Comparison of ENCODE assay signal across 8 cellular contexts in genomic region chr4:27048350-27049100, GRCh38.
DNase-seq lines count a peak whose midpoint lies in the region; ATAC-seq, FAIRE-seq and TF ChIP-seq lines count a peak whose summit lies in the region.

No MANE protein-coding gene starts in this region.

- H3K4me3 ChIP-seq in A673 (ENCODE audit: low read depth, low read length, poor library complexity, severe bottlenecking): peak overlapping the region; percentile 36
- peak overlapping the region in 1 of 4 donors; percentile 37 for H3K4me3 ChIP-seq in adrenal gland
- H3K4me3 ChIP-seq in kidney (ENCODE audit: low read length in 2 of 2): peak overlapping the region; percentile 61 to 65
- peak overlapping the region; percentile 30 for H3K4me3 ChIP-seq in suprapubic skin

- CTCF ChIA-PET in A673 (lab: Charles Lee) (interaction anchor here (0.7 to 1.4 kb wide), 5 partner anchors 13 to 636 kb away, joined by 3 to 4 read pairs (median 3); no protein-coding TSS in a partner anchor), GM10248 (lab: Yijun Ruan, JAX) (interaction anchor here (0.8 to 3.3 kb wide), 12 partner anchors 9 to 645 kb away, joined by 3 to 27 read pairs (median 4); no protein-coding TSS in a partner anchor)

- H3K36me3 ChIP-seq in A673 (ENCODE audit: insufficient read depth, low read length, poor library complexity, severe bottlenecking): no peaks in the 10 kb centered on the region
- H3K36me3 ChIP-seq in adrenal gland (replicated peaks in 1 of 2): no peaks in the 10 kb centered on the region
- no peaks in the 10 kb centered on the region for H3K36me3 ChIP-seq in kidney (ENCODE audit: control insufficient read depth in 1 of 2, insufficient read depth in 2 of 2, low read length in 2 of 2)
- H3K36me3 ChIP-seq in suprapubic skin: no peaks in the 10 kb centered on the region

- peak overlapping the region in 1 of 2 donors; percentile 62 for H3K9ac ChIP-seq in kidney (ENCODE audit: low read length in 2 of 2)

- BruUV-seq in A673 (replicated peaks; lab: Mats Ljungman, UMichigan): no TSS peak

- POLR2A ChIA-PET in A673 (lab: Charles Lee; ENCODE audit: low non-redundant PET): no interaction called here
- POLR2A ChIA-PET in GM10248 (lab: Yijun Ruan, JAX): no interaction called here

- peak; percentile 77 for TF ChIP-seq CTCF in A673 (conservative IDR thresholded peaks at IDR 0.05; ENCODE audit: low read depth, low read length)
- peak; percentile 48 for TF ChIP-seq CTCF in GM10248 (IDR thresholded peaks at IDR 0.05; ENCODE audit: control extremely low read depth, extremely low read depth, low read depth, missing control alignments)
- peak; percentile 68 to 79 (median 72) for TF ChIP-seq CTCF in adrenal gland (IDR thresholded peaks at IDR 0.05)
- peak; percentile 62 for TF ChIP-seq CTCF in kidney (IDR thresholded peaks at IDR 0.05; ENCODE audit: borderline replicate concordance, extremely low read depth, insufficient read depth)
- peak; percentile 61 to 79 for TF ChIP-seq CTCF in suprapubic skin (IDR thresholded peaks at IDR 0.05)

- ATAC-seq in HG03135 (IDR thresholded peaks at IDR 0.05; ENCODE audit: unreplicated experiment): no peak

- no peaks in the 10 kb centered on the region for H3K27me3 ChIP-seq in A673 (replicated peaks; ENCODE audit: insufficient read depth, low read depth, low read length, poor library complexity)
- H3K27me3 ChIP-seq in adrenal gland: no peaks in the 10 kb centered on the region
- H3K27me3 ChIP-seq in suprapubic skin: peaks cover 6% of the 10 kb centered on the region

- peak; percentile 60 for DNase-seq in A673 (ENCODE audit: low spot score)
- DNase-seq in GM10248 (ENCODE audit: extremely low spot score): peak; percentile 47
- DNase-seq in NCI-H146 (lab: John Stamatoyannopoulos, UW): peak; percentile 42
- no peak for DNase-seq in adrenal gland
- DNase-seq in kidney: no peak
- no peak for DNase-seq in suprapubic skin (ENCODE audit: low spot score in 2 of 2)
- no peak for DNase-seq in stimulated activated CD4-positive, alpha-beta T cell treated with anti-CD3 and anti-CD28 coated beads, Interleukin-4, amount 100 ng/mL, for 4 hours

- TF ChIP-seq POLR2A in adrenal gland (IDR thresholded peaks at IDR 0.05) (no peak), suprapubic skin (IDR thresholded peaks at IDR 0.05) (no peak)

- H3K4me1 ChIP-seq in A673 (ENCODE audit: insufficient read depth, low read length, poor library complexity, severe bottlenecking) (no peaks in the 10 kb centered on the region), adrenal gland (replicated peaks in 1 of 2) (no peaks in the 10 kb centered on the region), kidney (ENCODE audit: control insufficient read depth in 1 of 2, insufficient read depth in 1 of 2, low read depth in 1 of 2, low read length in 2 of 2) (peaks cover 3 to 5% of the 10 kb centered on the region in 2 donors), suprapubic skin (peaks cover 6% of the 10 kb centered on the region)

- H3K27ac ChIP-seq in A673 (ENCODE audit: low read depth, low read length, poor library complexity, severe bottlenecking) (no peak overlapping the region), adrenal gland (no peak overlapping the region), kidney (ENCODE audit: low read depth in 2 of 2, low read length in 2 of 2) (no peak overlapping the region), suprapubic skin (no peak overlapping the region)

- H3K9me3 ChIP-seq in A673 (ENCODE audit: low read depth, low read length, poor library complexity, severe bottlenecking): no peaks in the 10 kb centered on the region
- no peaks in the 10 kb centered on the region for H3K9me3 ChIP-seq in adrenal gland (replicated peaks in 1 of 3)
- no peaks in the 10 kb centered on the region for H3K9me3 ChIP-seq in kidney (ENCODE audit: control insufficient read depth in 1 of 2, low read length in 2 of 2)
- H3K9me3 ChIP-seq in suprapubic skin: no peaks in the 10 kb centered on the region

- intact Hi-C loops in A673 (cut with micrococcal nuclease; ENCODE audit: unreplicated experiment): loop anchor here (1.0 to 10.0 kb wide), 2 partner anchors 126 to 270 kb away; no protein-coding TSS in a partner anchor
- intact Hi-C loops in adrenal gland (cut with DNase I): no loop called here
- intact Hi-C loops in kidney (cut with DNase I): loop anchor here (10.0 kb wide), 1 partner anchor 266 kb away; no protein-coding TSS in a partner anchor

- no peak for TF ChIP-seq EP300 in suprapubic skin (IDR thresholded peaks at IDR 0.05)

- WGBS in adrenal gland, 4 donors: 11 to 20% (median 16%) methylated on average over 17 of the region's 17 CpGs
- whole genome bisulfite sequencing in suprapubic skin: 15% methylated on average over 17 of the region's 17 CpGs

- FAIRE-seq in kidney (lab: Jason Lieb, UNC): peak; percentile 96

Comparison
In these comparisons a context has a peak if more than half of its experiments do, and no peak if none do; other contexts are left out.
1. DNase-seq: peak in A673 (single experiment), GM10248 (single experiment) and NCI-H146 (single experiment); none in adrenal gland (0 of 7), kidney (single experiment), suprapubic skin (0 of 2) and stimulated activated CD4-positive, alpha-beta T cell treated with anti-CD3 and anti-CD28 coated beads, Interleukin-4, amount 100 ng/mL, for 4 hours (0 of 2).
2. intact Hi-C loops: an anchor here in A673 (1.0 to 10.0 kb wide) and kidney (10.0 kb wide); none called in adrenal gland.
3. Peak in every context shown above with its lines, with median percentiles within 50 percentile points of each other: CTCF ChIP-seq.